Comparison of ENCODE assay signal across 6 cellular contexts in genomic region chr20:63538204-63539091, GRCh38. TPM values are rescaled to one million over a fixed set of nuclear protein-coding genes. Genes with fewer than 3 reads are reported as not detected.
DNase-seq lines count a peak whose midpoint lies in the region; ATAC-seq and TF ChIP-seq lines count a peak whose summit lies in the region.

No MANE protein-coding gene starts in this region.

- H3K4me3 ChIP-seq in WI38 (ENCODE audit: low read depth, low read length), result 0 out of 2 replicates have a peak overlapping the region, but pooled peaks have one; percentile 10

- peak; percentile 66 for DNase-seq in NCI-H2107 treated with DMSO at 0.1 percent for 48 hours (lab: John Stamatoyannopoulos, UW; ENCODE audit: unreplicated experiment)
- DNase-seq in NCI-H2107 (lab: John Stamatoyannopoulos, UW), result no peak
- DNase-seq in left lobe of liver (ENCODE audit: low spot score), result no peak

- no peak for TF ChIP-seq CTCF in WI38 (IDR thresholded peaks at IDR 0.05; ENCODE audit: low read depth, low read length)

- ATAC-seq in left lobe of liver, result peak; percentile 15
- no peak for ATAC-seq in GM19467 (IDR thresholded peaks at IDR 0.05; ENCODE audit: unreplicated experiment)
- ATAC-seq in HG03457 (IDR thresholded peaks at IDR 0.05; ENCODE audit: unreplicated experiment), result no peak

RNA-seq across cellular contexts. Expression of gene PTK6, which starts 1.3 kb away (rescaled TPM):
- 12.0 TPM for total RNA-seq in left lobe of liver

RNA-seq across cellular contexts. Expression of gene SRMS, which starts 9.1 kb away (rescaled TPM):
- not detected for total RNA-seq in left lobe of liver

RNA-seq across cellular contexts. Expression of gene FNDC11, which starts 15.5 kb away (rescaled TPM):
- not detected for total RNA-seq in left lobe of liver

RNA-seq across cellular contexts. Expression of gene PPDPF, which starts 17.9 kb away (rescaled TPM):
- 88.0 TPM for total RNA-seq in left lobe of liver

RNA-seq across cellular contexts. Expression of gene HELZ2, which starts 35.6 kb away (rescaled TPM):
- 18.1 TPM for total RNA-seq in left lobe of liver
